Comparison of ENCODE assay signal across 15 cellular contexts in genomic region chr7:47762746-47763062, GRCh38.
DNase-seq lines count a peak whose midpoint lies in the region; TF ChIP-seq lines count a peak whose summit lies in the region.
"Had no signal": no experiment of that assay in that cellular context is flagged by ENCODE, and none has a peak within 500 bp of the region (broad histone marks: within the 10 kb centered on the region; RNA-seq: fewer than 3 reads in every experiment).

No MANE protein-coding gene starts in this region.

- H3K4ac ChIP-seq in mesendoderm (ENCODE audit: low read depth, low read length): no peak overlapping the region

- H4K8ac ChIP-seq in mesendoderm (ENCODE audit: low read depth, low read length): no peak overlapping the region

- H3K56ac ChIP-seq in mesendoderm (ENCODE audit: low read length): peak overlapping the region; percentile 25

- in situ Hi-C loops in GM23248 (cut with MboI): no loop called here

- no peak overlapping the region for H2AFZ ChIP-seq in GM23248

- no peaks in the 10 kb centered on the region for H3K9me2 ChIP-seq in GM23248 (ENCODE audit: insufficient read depth)

- H3K4me3 ChIP-seq in GM23248 (no peak overlapping the region), SJSA1 (no peak overlapping the region), mesendoderm (ENCODE audit: low read length) (no peak overlapping the region), suprapubic skin (no peak overlapping the region)
- H3K4me3 ChIP-seq: HAP-1 had no signal

- no peak for TF ChIP-seq POLR2A in suprapubic skin (IDR thresholded peaks at IDR 0.05)

- TF ChIP-seq EP300 in suprapubic skin (IDR thresholded peaks at IDR 0.05): no peak

- DNase-seq in GM23248 (no peak), SJSA1 (ENCODE audit: low read depth in 1 of 2, low spot score in 2 of 2) (no peak), mesendoderm (no peak), suprapubic skin (ENCODE audit: low spot score in 2 of 2) (no peak), OCI-M2 (lab: John Stamatoyannopoulos, UW; ENCODE audit: unreplicated experiment) (no peak), posterior vena cava (ENCODE audit: low spot score) (no peak), amygdala (lab: John Stamatoyannopoulos, UW) (no peak)
- DNase-seq in activated CD4-positive, alpha-beta T cell treated with anti-CD3 and anti-CD28 coated beads, Interleukin-2, amount 50 U/mL, for 1 hour: no peak
- DNase-seq: activated CD4-positive, alpha-beta memory T cell treated with anti-CD3 and anti-CD28 coated beads, Interleukin-2, amount 10 ng/mL, durations not matched to agents 7 days and 5 days; activated T-cell treated with anti-CD3 and anti-CD28 coated beads, Interleukin-2, amount 50 U/mL, for 48 hours; left cardiac atrium; posterior cingulate gyrus; stimulated activated naive CD8-positive, alpha-beta T cell treated with anti-CD3 and anti-CD28 coated beads, Interleukin-15, Interleukin-2, amounts not matched to agents 100 U/mL and 50 U/mL, for 24 hours; SW 1271 had no signal

- no peaks in the 10 kb centered on the region for H3K9me3 ChIP-seq in GM23248 (ENCODE audit: low read depth)
- no peaks in the 10 kb centered on the region for H3K9me3 ChIP-seq in SJSA1 (replicated peaks)
- no peaks in the 10 kb centered on the region for H3K9me3 ChIP-seq in suprapubic skin
- H3K9me3 ChIP-seq: HAP-1 had no signal

- no peak overlapping the region for H2AK5ac ChIP-seq in mesendoderm (ENCODE audit: low read length)

- 95 to 97% methylated on average over 4 of the region's 4 CpGs for WGBS in GM23248 (ENCODE audit: low coverage in 1 of 2, low lambda C conversion rate in 2 of 2, missing lambda C conversion rate in 2 of 2), 2 experiments
- WGBS in mesendoderm (ENCODE audit: extremely low coverage, insufficient coverage, low lambda C conversion rate): no CpG with 5 or more reads among the region's 4 CpGs
- 93% methylated on average over 3 of the region's 4 CpGs for WGBS in suprapubic skin

- H3K79me1 ChIP-seq in mesendoderm (ENCODE audit: low read length): no peaks in the 10 kb centered on the region

- H2BK15ac ChIP-seq in mesendoderm (replicated peaks; ENCODE audit: low read depth): no peak overlapping the region

- H2BK5ac ChIP-seq in mesendoderm (ENCODE audit: low read length): no peak overlapping the region

- no peak overlapping the region for H3K18ac ChIP-seq in mesendoderm (ENCODE audit: low read length)

- H3K4me2 ChIP-seq in GM23248 (ENCODE audit: unreplicated experiment): peak overlapping the region; percentile 31
- no peak overlapping the region for H3K4me2 ChIP-seq in mesendoderm (ENCODE audit: low read length)

- no peaks in the 10 kb centered on the region for H3K36me3 ChIP-seq in GM23248 (ENCODE audit: low read depth)
- no peaks in the 10 kb centered on the region for H3K36me3 ChIP-seq in SJSA1
- no peaks in the 10 kb centered on the region for H3K36me3 ChIP-seq in mesendoderm (ENCODE audit: control insufficient read depth, insufficient read depth, low read length)
- H3K36me3 ChIP-seq in suprapubic skin: no peaks in the 10 kb centered on the region
- H3K36me3 ChIP-seq: HAP-1 had no signal

- H3K4me1 ChIP-seq in GM23248 (ENCODE audit: insufficient read depth) (peaks cover 32% of the 10 kb centered on the region), SJSA1 (replicated peaks) (peaks cover 55% of the 10 kb centered on the region), mesendoderm (ENCODE audit: control insufficient read depth, low read depth, low read length) (no peaks in the 10 kb centered on the region), suprapubic skin (peaks cover 19% of the 10 kb centered on the region)
- H3K4me1 ChIP-seq: HAP-1 had no signal

- intact Hi-C loops in posterior vena cava (cut with DNase I): no loop called here

- no peak for TF ChIP-seq CTCF in suprapubic skin (IDR thresholded peaks at IDR 0.05)

- H3K79me2 ChIP-seq in GM23248 (ENCODE audit: insufficient read depth): no peaks in the 10 kb centered on the region
- H3K79me2 ChIP-seq in mesendoderm (ENCODE audit: control insufficient read depth, insufficient read depth, low read length): no peaks in the 10 kb centered on the region

- no peak overlapping the region for H3K23ac ChIP-seq in mesendoderm (ENCODE audit: low read length)

- H3K9ac ChIP-seq in GM23248 (peak overlapping the region; percentile 58), mesendoderm (ENCODE audit: low read length) (no peak overlapping the region)

- H3K27ac ChIP-seq in GM23248 (peak overlapping the region; percentile 86), SJSA1 (peak overlapping the region; percentile 85), mesendoderm (ENCODE audit: low read depth, low read length) (no peak overlapping the region), suprapubic skin (peak overlapping the region; percentile 85)

- no peak overlapping the region for H4K5ac ChIP-seq in mesendoderm (ENCODE audit: low read length)

- no peaks in the 10 kb centered on the region for H3K27me3 ChIP-seq in GM23248 (replicated peaks; ENCODE audit: insufficient read depth)
- H3K27me3 ChIP-seq in SJSA1 (replicated peaks): no peaks in the 10 kb centered on the region
- H3K27me3 ChIP-seq in mesendoderm (ENCODE audit: insufficient read depth, low read length, poor library complexity): no peaks in the 10 kb centered on the region
- no peaks in the 10 kb centered on the region for H3K27me3 ChIP-seq in suprapubic skin

- H3F3A ChIP-seq in GM23248 (ENCODE audit: insufficient read depth): peaks cover 32% of the 10 kb centered on the region

- no peak overlapping the region for H2BK120ac ChIP-seq in mesendoderm (ENCODE audit: low read depth, low read length)

- no peaks in the 10 kb centered on the region for H4K20me1 ChIP-seq in GM23248 (ENCODE audit: insufficient read depth)
